38 cellular contexts compared by ENCODE assay signal in genomic region chr10:7715515-7715914, GRCh38. TPM values are rescaled to one million over a fixed set of nuclear protein-coding genes. Genes with fewer than 3 reads are reported as not detected.
"Had no signal": no experiment of that assay in that cellular context is flagged by ENCODE, and none has a peak within 500 bp of the region (broad histone marks: within the 10 kb centered on the region; RNA-seq: fewer than 3 reads in every experiment).

No MANE protein-coding gene starts in this region.

- FAIRE-seq: astrocyte, bronchial epithelial cell had no signal

- H3K4me1 ChIP-seq: adrenal gland, ascending aorta, body of pancreas, breast epithelium had no signal

- DNase-seq: activated effector memory CD4-positive, alpha-beta T cell treated with anti-CD3 and anti-CD28 coated beads, Interleukin-2, amount 50 U/mL, for 16 hours; activated effector memory CD4-positive, alpha-beta T cell treated with Interleukin-2 at 50 U/mL for 16 hours; activated gamma-delta T cell; activated gamma-delta T cell treated with Interleukin-2 at 50 U/mL for 16 hours; activated naive CD4-positive, alpha-beta T cell; activated naive CD4-positive, alpha-beta T cell treated with anti-CD3 and anti-CD28 coated beads for 36 hours; activated naive CD4-positive, alpha-beta T cell treated with anti-CD3 and anti-CD28 coated beads, Interleukin-2, amount 10 ng/mL, durations not matched to agents 7 days and 5 days; activated naive CD4-positive, alpha-beta T cell treated with anti-CD3 and anti-CD28 coated beads, Interleukin-2, amount 50 U/mL, for 16 hours; activated naive CD4-positive, alpha-beta T cell treated with Interleukin-2 at 50 U/mL for 16 hours; activated naive CD8-positive, alpha-beta T cell treated with anti-CD3 and anti-CD28 coated beads for 36 hours; activated naive CD8-positive, alpha-beta T cell treated with anti-CD3 and anti-CD28 coated beads, Interleukin-2, amount 10 ng/mL, durations not matched to agents 7 days and 5 days; activated naive CD8-positive, alpha-beta T cell treated with anti-CD3 and anti-CD28 coated beads, Interleukin-2, amount 50 U/mL, for 24 hours; activated T-cell treated with anti-CD3 and anti-CD28 coated beads, Interleukin-2, amount 50 U/mL, for 1 hour; activated T-cell treated with anti-CD3 and anti-CD28 coated beads, Interleukin-2, amount 50 U/mL, for 24 hours; activated T-cell treated with anti-CD3 and anti-CD28 coated beads, Interleukin-2, amount 50 U/mL, for 4 hours; activated T-cell treated with anti-CD3 and anti-CD28 coated beads, Interleukin-2, amount 50 U/mL, for 48 hours; activated T-cell treated with anti-CD3 and anti-CD28 coated beads, Interleukin-2, amount 50 U/mL, for 72 hours; adrenal gland; amniotic stem cell; amygdala; anterior cingulate cortex; aorta; body of pancreas; brain microvascular endothelial cell; caudate nucleus; central memory CD4-positive, alpha-beta T cell; cerebellar nuclear complex had no signal

- H3K27me3 ChIP-seq: adrenal gland, ascending aorta, body of pancreas, brain microvascular endothelial cell, breast epithelium, cardiac muscle cell had no signal

- ATAC-seq: activated naive CD4-positive, alpha-beta T cell treated with anti-CD3 and anti-CD28 coated beads, Interleukin-2, amount 50 U/mL, for 72 hours; activated naive CD8-positive, alpha-beta T cell treated with anti-CD3 and anti-CD28 coated beads, Interleukin-2, amount 50 U/mL, for 24 hours; activated T-cell treated with anti-CD3 and anti-CD28 coated beads, Interleukin-2, amount 50 U/mL, for 4 hours; activated T-cell treated with anti-CD3 and anti-CD28 coated beads, Interleukin-2, amount 50 U/mL, for 72 hours; activated T-helper 17 cell treated with anti-CD3 and anti-CD28 coated beads, Interleukin-2, amount 50 U/mL, for 72 hours; body of pancreas had no signal

- H3K4me3 ChIP-seq: adrenal gland, ascending aorta, body of pancreas, breast epithelium, cardiac muscle cell had no signal

- H3K36me3 ChIP-seq: adrenal gland, ascending aorta, brain microvascular endothelial cell, breast epithelium, cardiac muscle cell had no signal

- H3K9me3 ChIP-seq: adrenal gland, ascending aorta, body of pancreas, breast epithelium had no signal

- H3K27ac ChIP-seq: adrenal gland, ascending aorta, body of pancreas, brain microvascular endothelial cell, breast epithelium, cardiac muscle cell had no signal

RNA-seq across cellular contexts. Expression of gene ITIH2, which starts 12.4 kb away (rescaled TPM):
- total RNA-seq: activated naive CD4-positive, alpha-beta T cell treated with anti-CD3 and anti-CD28 coated beads for 36 hours; activated naive CD4-positive, alpha-beta T cell treated with anti-CD3 and anti-CD28 coated beads, Interleukin-2, amount 50 U/mL, for 72 hours; activated naive CD8-positive, alpha-beta T cell treated with anti-CD3 and anti-CD28 coated beads for 36 hours; activated naive CD8-positive, alpha-beta T cell treated with anti-CD3 and anti-CD28 coated beads, Interleukin-2, amount 10 ng/mL, durations not matched to agents 7 days and 5 days; activated T-cell treated with anti-CD3 and anti-CD28 coated beads, Interleukin-2, amount 50 U/mL, for 72 hours; activated T-helper 1 cell treated with anti-CD3 and anti-CD28 coated beads, Interleukin-12 subunit alpha, Interleukin-12 subunit beta, Interleukin-2, Interleukin-4 antibody, amounts not matched to agents 30 ng/mL and 10 ng/mL and 1 ng/mL, durations not matched to agents 14 hours and 24 hours and 36 hours; activated T-helper 17 cell treated with anti-CD3 and anti-CD28 coated beads, Interleukin-2, amount 50 U/mL, for 72 hours; activated T-helper 2 cell treated with anti-CD3 and anti-CD28 coated beads, Interferon-gamma antibody, Interleukin-2, Interleukin-4, amounts not matched to agents 10 μg/mL and 5 μg/mL and 100 μg/mL, durations not matched to agents 14 hours and 24 hours and 36 hours; astrocyte; body of pancreas; bronchial epithelial cell; cardiac muscle cell; cardiac septum; chondrocyte had no signal
- polyA plus RNA-seq: aorta had no signal

RNA-seq across cellular contexts. Expression of gene ITIH5, which starts 48.7 kb away (rescaled TPM):
- total RNA-seq: activated naive CD4-positive, alpha-beta T cell treated with anti-CD3 and anti-CD28 coated beads for 36 hours; activated naive CD8-positive, alpha-beta T cell treated with anti-CD3 and anti-CD28 coated beads for 36 hours; activated naive CD8-positive, alpha-beta T cell treated with anti-CD3 and anti-CD28 coated beads, Interleukin-2, amount 10 ng/mL, durations not matched to agents 7 days and 5 days; activated T-cell treated with anti-CD3 and anti-CD28 coated beads, Interleukin-2, amount 50 U/mL, for 4 hours; activated T-cell treated with anti-CD3 and anti-CD28 coated beads, Interleukin-2, amount 50 U/mL, for 72 hours; activated T-helper 1 cell treated with anti-CD3 and anti-CD28 coated beads, Interleukin-12 subunit alpha, Interleukin-12 subunit beta, Interleukin-2, Interleukin-4 antibody, amounts not matched to agents 30 ng/mL and 10 ng/mL and 1 ng/mL, durations not matched to agents 14 hours and 24 hours and 36 hours; activated T-helper 2 cell treated with anti-CD3 and anti-CD28 coated beads, Interferon-gamma antibody, Interleukin-2, Interleukin-4, amounts not matched to agents 10 μg/mL and 5 μg/mL and 100 μg/mL, durations not matched to agents 14 hours and 24 hours and 36 hours; bronchial epithelial cell had no signal
